15 cellular contexts compared by ENCODE assay signal in the genomic region with DNA sequence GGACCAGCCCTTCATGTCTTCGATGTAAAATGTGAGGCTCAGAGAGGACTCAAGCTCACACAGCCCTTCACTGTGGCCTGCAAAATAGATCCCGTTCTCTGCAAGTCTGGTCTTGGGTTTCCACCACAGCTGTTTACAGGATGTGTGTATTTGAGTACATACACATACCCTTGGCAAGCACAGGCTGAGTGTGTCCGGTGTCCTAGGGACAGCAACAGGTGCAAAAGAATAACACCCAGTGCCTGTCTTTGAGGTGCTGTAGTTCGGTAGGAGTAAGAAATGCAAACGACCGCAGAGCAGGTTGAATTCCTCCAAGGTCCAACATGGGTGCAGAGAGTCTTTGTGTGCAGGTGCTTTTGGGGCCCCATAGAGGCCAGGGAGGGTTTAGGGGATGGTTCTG. TPM values are rescaled to one million over a fixed set of nuclear protein-coding genes. Genes with fewer than 3 reads are reported as not detected.
"Had no signal": no experiment of that assay in that cellular context is flagged by ENCODE, and none has a peak within 500 bp of the region (broad histone marks: within the 10 kb centered on the region; RNA-seq: fewer than 3 reads in every experiment).

No MANE protein-coding gene starts in this region.

RNA-seq across cellular contexts. Expression of gene EVPLL, which starts 44.9 kb away (rescaled TPM):
- total RNA-seq: activated B cell treated with CpG ODN at 0.5 μM for 24 hours; activated CD4-positive, alpha-beta memory T cell treated with anti-CD3 and anti-CD28 coated beads for 36 hours; activated CD4-positive, alpha-beta memory T cell treated with anti-CD3 and anti-CD28 coated beads, Interleukin-2, amount 10 ng/mL, durations not matched to agents 7 days and 5 days; activated CD4-positive, alpha-beta T cell treated with anti-CD3 and anti-CD28 coated beads, Interleukin-2, amount 10 ng/mL, durations not matched to agents 24 days and 14 days; activated CD4-positive, alpha-beta T cell treated with anti-CD3 and anti-CD28 coated beads, Interleukin-2, amount 10 ng/mL, durations not matched to agents 7 days and 5 days; activated CD8-positive, alpha-beta memory T cell treated with anti-CD3 and anti-CD28 coated beads for 36 hours; activated CD8-positive, alpha-beta memory T cell treated with anti-CD3 and anti-CD28 coated beads, Interleukin-2, amount 10 ng/mL, durations not matched to agents 7 days and 5 days; activated CD8-positive, alpha-beta T cell treated with anti-CD3 and anti-CD28 coated beads for 36 hours; activated CD8-positive, alpha-beta T cell treated with anti-CD3 and anti-CD28 coated beads, Interleukin-2, amount 10 ng/mL, durations not matched to agents 7 days and 5 days; T-cell; T-helper 1 cell treated with Interleukin-12 subunit alpha and Interleukin-12 subunit beta and Interleukin-4 antibody, amounts not matched to agents 30 ng/mL and 1 ng/mL, for 36 hours; T-helper 17 cell; T-helper 2 cell treated with Interferon-gamma antibody and Interleukin-4, amounts not matched to agents 100 ng/mL and 5 ng/mL, for 36 hours; WTC11 had no signal

RNA-seq across cellular contexts. Expression of gene LGALS9C, which starts 54.1 kb away (rescaled TPM):
- total RNA-seq: activated B cell treated with CpG ODN at 0.5 μM for 24 hours; activated CD4-positive, alpha-beta T cell treated with anti-CD3 and anti-CD28 coated beads for 36 hours; activated CD4-positive, alpha-beta T cell treated with anti-CD3 and anti-CD28 coated beads, Interleukin-2, amount 10 ng/mL, durations not matched to agents 24 days and 14 days; activated CD8-positive, alpha-beta memory T cell treated with anti-CD3 and anti-CD28 coated beads for 36 hours; activated CD8-positive, alpha-beta T cell treated with anti-CD3 and anti-CD28 coated beads for 36 hours; T-helper 17 cell; WTC11 had no signal
